In the genomic region with DNA sequence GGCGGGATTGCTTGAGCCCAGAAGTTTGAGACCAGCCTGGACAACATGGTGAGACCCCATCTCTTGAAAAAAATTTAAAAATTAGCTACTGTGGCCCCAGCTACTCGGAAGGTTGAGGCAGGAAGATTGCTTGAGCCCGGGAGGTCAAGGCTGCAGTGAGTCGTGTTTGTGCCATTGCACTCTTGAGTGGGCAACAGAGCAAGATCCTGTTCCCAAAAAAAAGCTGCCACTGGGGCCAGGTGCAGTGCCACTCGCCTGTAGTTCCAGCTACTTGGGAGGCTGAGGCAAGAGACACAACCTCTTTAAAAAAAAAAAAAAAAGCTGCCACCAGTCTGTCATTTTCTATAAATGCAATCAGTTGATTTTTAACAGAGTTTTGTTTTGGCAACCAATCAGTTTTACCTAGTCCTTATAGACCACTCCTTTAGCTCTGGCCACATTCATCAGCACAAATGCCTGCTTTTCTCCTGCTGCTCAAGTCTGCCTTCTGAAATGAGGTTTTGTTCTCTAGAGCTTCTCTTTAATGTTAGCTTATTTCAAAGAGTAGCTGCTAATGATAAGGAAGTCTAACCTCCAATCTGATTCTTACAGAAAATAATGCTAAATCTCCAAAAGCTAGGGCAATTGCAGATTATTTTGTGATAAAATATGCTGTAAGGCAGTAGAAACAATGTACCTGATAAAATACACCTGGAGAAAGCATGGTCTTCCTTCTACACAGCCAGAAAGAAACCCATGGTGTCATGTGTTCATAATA, we compare ENCODE assay signal across 8 cellular contexts.
DNase-seq lines count a peak whose midpoint lies in the region; ATAC-seq and TF ChIP-seq lines count a peak whose summit lies in the region.

No MANE protein-coding gene starts in this region.

- H3K27ac ChIP-seq in sigmoid colon = peak overlapping the region; percentile 71 to 94 (median 78)

- TF ChIP-seq POLR2A in GM15510 (IDR thresholded peaks at IDR 0.05; ENCODE audit: borderline replicate concordance, extremely low read depth, insufficient read length) = peak; percentile 54
- no peak for TF ChIP-seq POLR2A in NB4 (IDR thresholded peaks at IDR 0.05; ENCODE audit: extremely low read depth, insufficient read length)
- no peak for TF ChIP-seq POLR2A in sigmoid colon (IDR thresholded peaks at IDR 0.05)

- H3K4me1 Mint-ChIP-seq in chondrocyte (ENCODE audit: low read depth) = peaks cover 75% of the 10 kb centered on the region

- H3K36me3 ChIP-seq in sigmoid colon = peaks cover 0 to 1% (median 0%) of the 10 kb centered on the region in 4 donors

- intact Hi-C loops in sigmoid colon (cut with DNase I) = loop anchor here (5.0 kb wide), 1 partner anchor 41 kb away; no protein-coding TSS in a partner anchor

- H3K4me1 ChIP-seq in sigmoid colon = peaks cover 0 to 79% (median 55%) of the 10 kb centered on the region in 4 donors

- no peaks in the 10 kb centered on the region for H3K27me3 Mint-ChIP-seq in chondrocyte (ENCODE audit: low read depth)

- no peaks in the 10 kb centered on the region for H3K9me3 ChIP-seq in sigmoid colon

- peaks cover 2% of the 10 kb centered on the region for H3K36me3 Mint-ChIP-seq in chondrocyte (ENCODE audit: low read depth)

- no peaks in the 10 kb centered on the region for H3K9me3 Mint-ChIP-seq in chondrocyte (ENCODE audit: low read depth)

- no peak for TF ChIP-seq EP300 in sigmoid colon (IDR thresholded peaks at IDR 0.05)

- WGBS in sigmoid colon, 2 donors = 36 to 61% methylated on average over 5 of the region's 5 CpGs

- DNase-seq in NB4 (ENCODE audit: low read depth) (peak; percentile 22), chondrocyte (ENCODE audit: low spot score) (no peak), sigmoid colon (no peak), KG1 (lab: John Stamatoyannopoulos, UW) (no peak)

- H3K27ac Mint-ChIP-seq in chondrocyte (ENCODE audit: unreplicated experiment) = peak overlapping the region; percentile 93

- ATAC-seq in HG03135 (IDR thresholded peaks at IDR 0.05; ENCODE audit: unreplicated experiment) (no peak), esophagus mucosa (no peak), GM19397 (IDR thresholded peaks at IDR 0.05; ENCODE audit: unreplicated experiment) (no peak)

- no peaks in the 10 kb centered on the region for H3K27me3 ChIP-seq in sigmoid colon

- H3K4me3 Mint-ChIP-seq in chondrocyte (ENCODE audit: unreplicated experiment) = no peak overlapping the region

- TF ChIP-seq CTCF in NB4 (IDR thresholded peaks at IDR 0.05; ENCODE audit: low read depth, low read length) (no peak), chondrocyte (IDR thresholded peaks at IDR 0.05) (no peak), sigmoid colon (IDR thresholded peaks at IDR 0.05) (no peak)

- peak overlapping the region; percentile 2 for H3K4me3 ChIP-seq in NB4 (ENCODE audit: low read depth, low read length)
- no peak overlapping the region for H3K4me3 ChIP-seq in sigmoid colon
